In genomic region chr1:109991400-109991925, GRCh38 we compare ENCODE assay signal across 1 cellular context.
TF ChIP-seq lines count a peak whose summit lies in the region.

No MANE protein-coding gene starts in this region.

TF ChIP-seq in HEK293, 187 proteins besides CTCF, POLR2A, EP300 and RAD21 (continued from another document):
- TF ChIP-seq HIC1 (tag by site-specific recombination; IDR thresholded peaks at IDR 0.05), result no peak
- no peak for TF ChIP-seq ZNF221 (tag by site-specific recombination; IDR thresholded peaks at IDR 0.05; ENCODE audit: borderline replicate concordance)
